ENCODE assay signal across 38 cellular contexts in genomic region chr22:28967163-28967562, GRCh38.
"Had no signal": no experiment of that assay in that cellular context is flagged by ENCODE, and none has a peak within 500 bp of the region (broad histone marks: within the 10 kb centered on the region; RNA-seq: fewer than 3 reads in every experiment).

No MANE protein-coding gene starts in this region.

- H3K4me3 Mint-ChIP-seq: activated CD4-positive, alpha-beta memory T cell treated with anti-CD3 and anti-CD28 coated beads for 36 hours; activated CD4-positive, alpha-beta T cell treated with anti-CD3 and anti-CD28 coated beads, Interleukin-2, amount 10 ng/mL, durations not matched to agents 24 days and 14 days; activated CD8-positive, alpha-beta T cell treated with anti-CD3 and anti-CD28 coated beads for 36 hours; activated naive CD4-positive, alpha-beta T cell treated with anti-CD3 and anti-CD28 coated beads for 36 hours; activated naive CD8-positive, alpha-beta T cell treated with anti-CD3 and anti-CD28 coated beads for 36 hours; activated T-cell treated with anti-CD3 and anti-CD28 coated beads, Interleukin-2, amount 50 U/mL, for 4 hours; activated T-cell treated with anti-CD3 and anti-CD28 coated beads, Interleukin-2, amount 50 U/mL, for 72 hours; activated T-helper 1 cell treated with anti-CD3 and anti-CD28 coated beads, Interleukin-12 subunit alpha, Interleukin-12 subunit beta, Interleukin-2, Interleukin-4 antibody, amounts not matched to agents 30 ng/mL and 10 ng/mL and 1 ng/mL, durations not matched to agents 14 hours and 24 hours and 36 hours; activated T-helper 17 cell treated with anti-CD3 and anti-CD28 coated beads, Interleukin-2, amount 50 U/mL, for 72 hours; T-helper 1 cell treated with Interleukin-12 subunit alpha and Interleukin-12 subunit beta and Interleukin-4 antibody, amounts not matched to agents 30 μg/mL and 1 μg/mL, for 36 hours; T-helper 2 cell treated with Interferon-gamma antibody and Interleukin-4, amounts not matched to agents 5 μg/mL and 100 μg/mL, for 36 hours had no signal

- H3K36me3 ChIP-seq: adrenal gland, ascending aorta, brain microvascular endothelial cell, breast epithelium had no signal

- H3K9me3 ChIP-seq: adrenal gland, ascending aorta, body of pancreas, breast epithelium had no signal

- DNase-seq: activated CD4-positive, alpha-beta memory T cell treated with anti-CD3 and anti-CD28 coated beads for 36 hours; activated CD4-positive, alpha-beta T cell treated with anti-CD3 and anti-CD28 coated beads for 4 hours; activated CD4-positive, alpha-beta T cell treated with anti-CD3 and anti-CD28 coated beads, Interleukin-2, amount 10 ng/mL, durations not matched to agents 24 days and 14 days; activated CD4-positive, alpha-beta T cell treated with anti-CD3 and anti-CD28 coated beads, Interleukin-2, amount 50 U/mL, for 1 hour; activated CD4-positive, alpha-beta T cell treated with anti-CD3 and anti-CD28 coated beads, Interleukin-2, amount 50 U/mL, for 4 hours; activated CD4-positive, CD25-positive, alpha-beta regulatory T cell; activated CD4-positive, CD25-positive, alpha-beta regulatory T cell treated with anti-CD3 and anti-CD28 coated beads, Interleukin-2, amount 50 U/mL, for 72 hours; activated CD8-positive, alpha-beta memory T cell treated with anti-CD3 and anti-CD28 coated beads, Interleukin-2, amount 50 U/mL, for 4 hours; activated CD8-positive, alpha-beta T cell treated with anti-CD3 and anti-CD28 coated beads for 36 hours; activated effector memory CD4-positive, alpha-beta T cell treated with anti-CD3 and anti-CD28 coated beads, Interleukin-2, amount 50 U/mL, for 16 hours; activated gamma-delta T cell treated with Interleukin-2 at 50 U/mL for 16 hours; activated naive CD4-positive, alpha-beta T cell; activated naive CD4-positive, alpha-beta T cell treated with anti-CD3 and anti-CD28 coated beads for 36 hours; activated naive CD4-positive, alpha-beta T cell treated with anti-CD3 and anti-CD28 coated beads, Interleukin-2, amount 50 U/mL, for 16 hours; activated naive CD8-positive, alpha-beta T cell treated with anti-CD3 and anti-CD28 coated beads for 36 hours; activated T-cell treated with anti-CD3 and anti-CD28 coated beads for 4 hours; activated T-cell treated with anti-CD3 and anti-CD28 coated beads, Interleukin-2, amount 50 U/mL, for 1 hour; activated T-cell treated with anti-CD3 and anti-CD28 coated beads, Interleukin-2, amount 50 U/mL, for 4 hours; activated T-cell treated with anti-CD3 and anti-CD28 coated beads, Interleukin-2, amount 50 U/mL, for 72 hours; adrenal gland; amniotic stem cell; anterior cingulate cortex; body of pancreas; brain microvascular endothelial cell; central memory CD4-positive, alpha-beta T cell; SW 1271; T-helper 1 cell; T-helper 2 cell; T-helper 9 cell had no signal

- ATAC-seq: activated CD8-positive, alpha-beta T cell treated with anti-CD3 and anti-CD28 coated beads for 36 hours; activated naive CD4-positive, alpha-beta T cell treated with anti-CD3 and anti-CD28 coated beads, Interleukin-2, amount 50 U/mL, for 72 hours; activated T-cell treated with anti-CD3 and anti-CD28 coated beads, Interleukin-2, amount 50 U/mL, for 4 hours; activated T-cell treated with anti-CD3 and anti-CD28 coated beads, Interleukin-2, amount 50 U/mL, for 72 hours; activated T-helper 17 cell treated with anti-CD3 and anti-CD28 coated beads, Interleukin-2, amount 50 U/mL, for 72 hours; body of pancreas had no signal

- H3K27me3 ChIP-seq: adrenal gland, ascending aorta, body of pancreas, brain microvascular endothelial cell, breast epithelium had no signal

- H3K27ac Mint-ChIP-seq: activated CD4-positive, alpha-beta memory T cell treated with anti-CD3 and anti-CD28 coated beads for 36 hours; activated CD4-positive, alpha-beta T cell treated with anti-CD3 and anti-CD28 coated beads, Interleukin-2, amount 10 ng/mL, durations not matched to agents 24 days and 14 days; activated CD8-positive, alpha-beta T cell treated with anti-CD3 and anti-CD28 coated beads for 36 hours; activated naive CD4-positive, alpha-beta T cell treated with anti-CD3 and anti-CD28 coated beads for 36 hours; activated naive CD4-positive, alpha-beta T cell treated with anti-CD3 and anti-CD28 coated beads, Interleukin-2, amount 50 U/mL, for 72 hours; activated naive CD8-positive, alpha-beta T cell treated with anti-CD3 and anti-CD28 coated beads for 36 hours; activated T-cell treated with anti-CD3 and anti-CD28 coated beads, Interleukin-2, amount 50 U/mL, for 72 hours; activated T-helper 1 cell treated with anti-CD3 and anti-CD28 coated beads, Interleukin-12 subunit alpha, Interleukin-12 subunit beta, Interleukin-2, Interleukin-4 antibody, amounts not matched to agents 30 ng/mL and 10 ng/mL and 1 ng/mL, durations not matched to agents 14 hours and 24 hours and 36 hours; activated T-helper 17 cell treated with anti-CD3 and anti-CD28 coated beads, Interleukin-2, amount 50 U/mL, for 72 hours; T-helper 1 cell treated with Interleukin-12 subunit alpha and Interleukin-12 subunit beta and Interleukin-4 antibody, amounts not matched to agents 30 μg/mL and 1 μg/mL, for 36 hours; T-helper 2 cell treated with Interferon-gamma antibody and Interleukin-4, amounts not matched to agents 5 μg/mL and 100 μg/mL, for 36 hours had no signal

- H3K4me1 ChIP-seq: ascending aorta, breast epithelium had no signal

- FAIRE-seq: TTC549 had no signal

- H3K4me1 Mint-ChIP-seq: activated CD4-positive, alpha-beta T cell treated with anti-CD3 and anti-CD28 coated beads, Interleukin-2, amount 10 ng/mL, durations not matched to agents 24 days and 14 days; activated naive CD8-positive, alpha-beta T cell treated with anti-CD3 and anti-CD28 coated beads for 36 hours; activated T-helper 17 cell treated with anti-CD3 and anti-CD28 coated beads, Interleukin-2, amount 50 U/mL, for 72 hours had no signal

- H3K36me3 Mint-ChIP-seq: activated CD4-positive, alpha-beta memory T cell treated with anti-CD3 and anti-CD28 coated beads for 36 hours had no signal

- H3K27ac ChIP-seq: adrenal gland, ascending aorta, body of pancreas, brain microvascular endothelial cell, breast epithelium, VCaP had no signal

- H3K4me3 ChIP-seq: adrenal gland, ascending aorta, body of pancreas, breast epithelium had no signal

- H3K9me3 Mint-ChIP-seq: activated CD4-positive, alpha-beta memory T cell treated with anti-CD3 and anti-CD28 coated beads for 36 hours; activated CD4-positive, alpha-beta T cell treated with anti-CD3 and anti-CD28 coated beads, Interleukin-2, amount 10 ng/mL, durations not matched to agents 24 days and 14 days; activated naive CD4-positive, alpha-beta T cell treated with anti-CD3 and anti-CD28 coated beads for 36 hours; activated naive CD4-positive, alpha-beta T cell treated with anti-CD3 and anti-CD28 coated beads, Interleukin-2, amount 50 U/mL, for 72 hours; activated T-cell treated with anti-CD3 and anti-CD28 coated beads, Interleukin-2, amount 50 U/mL, for 4 hours; activated T-cell treated with anti-CD3 and anti-CD28 coated beads, Interleukin-2, amount 50 U/mL, for 72 hours; activated T-helper 1 cell treated with anti-CD3 and anti-CD28 coated beads, Interleukin-12 subunit alpha, Interleukin-12 subunit beta, Interleukin-2, Interleukin-4 antibody, amounts not matched to agents 30 ng/mL and 10 ng/mL and 1 ng/mL, durations not matched to agents 14 hours and 24 hours and 36 hours; activated T-helper 17 cell treated with anti-CD3 and anti-CD28 coated beads, Interleukin-2, amount 50 U/mL, for 72 hours; T-helper 1 cell treated with Interleukin-12 subunit alpha and Interleukin-12 subunit beta and Interleukin-4 antibody, amounts not matched to agents 30 μg/mL and 1 μg/mL, for 36 hours; T-helper 2 cell treated with Interferon-gamma antibody and Interleukin-4, amounts not matched to agents 5 μg/mL and 100 μg/mL, for 36 hours had no signal
